Comparison of ENCODE assay signal across 1 cellular context in genomic region chr20:57130160-57130772, GRCh38.
A peak's percentile ranks its signal among the peaks of the same experiment; 100 is the strongest.
TF ChIP-seq lines count a peak whose summit lies in the region.

No MANE protein-coding gene starts in this region.

TF ChIP-seq in HepG2, 621 proteins besides CTCF, POLR2A, EP300 and RAD21 (continued from another document and continues in another):
- TF ChIP-seq, protein P1, sequence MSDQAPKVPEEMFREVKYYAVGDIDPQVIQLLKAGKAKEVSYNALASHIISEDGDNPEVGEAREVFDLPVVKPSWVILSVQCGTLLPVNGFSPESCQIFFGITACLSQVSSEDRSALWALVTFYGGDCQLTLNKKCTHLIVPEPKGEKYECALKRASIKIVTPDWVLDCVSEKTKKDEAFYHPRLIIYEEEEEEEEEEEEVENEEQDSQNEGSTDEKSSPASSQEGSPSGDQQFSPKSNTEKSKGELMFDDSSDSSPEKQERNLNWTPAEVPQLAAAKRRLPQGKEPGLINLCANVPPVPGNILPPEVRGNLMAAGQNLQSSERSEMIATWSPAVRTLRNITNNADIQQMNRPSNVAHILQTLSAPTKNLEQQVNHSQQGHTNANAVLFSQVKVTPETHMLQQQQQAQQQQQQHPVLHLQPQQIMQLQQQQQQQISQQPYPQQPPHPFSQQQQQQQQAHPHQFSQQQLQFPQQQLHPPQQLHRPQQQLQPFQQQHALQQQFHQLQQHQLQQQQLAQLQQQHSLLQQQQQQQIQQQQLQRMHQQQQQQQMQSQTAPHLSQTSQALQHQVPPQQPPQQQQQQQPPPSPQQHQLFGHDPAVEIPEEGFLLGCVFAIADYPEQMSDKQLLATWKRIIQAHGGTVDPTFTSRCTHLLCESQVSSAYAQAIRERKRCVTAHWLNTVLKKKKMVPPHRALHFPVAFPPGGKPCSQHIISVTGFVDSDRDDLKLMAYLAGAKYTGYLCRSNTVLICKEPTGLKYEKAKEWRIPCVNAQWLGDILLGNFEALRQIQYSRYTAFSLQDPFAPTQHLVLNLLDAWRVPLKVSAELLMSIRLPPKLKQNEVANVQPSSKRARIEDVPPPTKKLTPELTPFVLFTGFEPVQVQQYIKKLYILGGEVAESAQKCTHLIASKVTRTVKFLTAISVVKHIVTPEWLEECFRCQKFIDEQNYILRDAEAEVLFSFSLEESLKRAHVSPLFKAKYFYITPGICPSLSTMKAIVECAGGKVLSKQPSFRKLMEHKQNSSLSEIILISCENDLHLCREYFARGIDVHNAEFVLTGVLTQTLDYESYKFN (CRISPR knock-in tag; conservative IDR thresholded peaks at IDR 0.05) = peak; percentile 92
- TF ChIP-seq PCBP1 (IDR thresholded peaks at IDR 0.05; ENCODE audit: borderline replicate concordance, low read depth, low read length) (no peak), ZFP90 (CRISPR knock-in tag; IDR thresholded peaks at IDR 0.05; ENCODE audit: borderline replicate concordance) (peak; percentile 70; the same call in 1 of the 2 replicates), E2F5 (CRISPR knock-in tag; conservative IDR thresholded peaks at IDR 0.05) (no peak), ZNF770 (CRISPR knock-in tag; IDR thresholded peaks at IDR 0.05) (no peak), SRSF4 (IDR thresholded peaks at IDR 0.05; ENCODE audit: low read depth, low read length, poor library complexity, severe bottlenecking) (no peak), DPF2 (CRISPR knock-in tag; IDR thresholded peaks at IDR 0.05; ENCODE audit: borderline replicate concordance, low read depth) (0 out of 2 replicates have a peak, but pooled peaks have one; percentile 60), ZNF724P (CRISPR knock-in tag; IDR thresholded peaks at IDR 0.05; ENCODE audit: borderline replicate concordance) (peak; percentile 93), TP53 (CRISPR knock-in tag; conservative IDR thresholded peaks at IDR 0.05) (peak; percentile 82; the same call in 1 of the 2 replicates), GPN1 (CRISPR knock-in tag; IDR thresholded peaks at IDR 0.05; ENCODE audit: borderline replicate concordance) (no peak), SIX1 (CRISPR knock-in tag; IDR thresholded peaks at IDR 0.05; ENCODE audit: borderline replicate concordance) (peak; percentile 55; the same call in 1 of the 2 replicates), NFIC (IDR thresholded peaks at IDR 0.05; ENCODE audit: low read length) (peak; percentile 74; the same call in 1 of the 2 replicates), NFATC3 (CRISPR knock-in tag; IDR thresholded peaks at IDR 0.05) (no peak), ZNF383 (CRISPR knock-in tag; IDR thresholded peaks at IDR 0.05; ENCODE audit: borderline replicate concordance) (no peak), TCF7L2 (IDR thresholded peaks at IDR 0.05; ENCODE audit: low read depth, low read length) (no peak), REPIN1 (CRISPR knock-in tag; IDR thresholded peaks at IDR 0.05; ENCODE audit: borderline replicate concordance, low read depth) (peak; percentile 95), SNAPC2 (CRISPR knock-in tag; IDR thresholded peaks at IDR 0.05) (no peak), ZNF232 (CRISPR knock-in tag; IDR thresholded peaks at IDR 0.05; ENCODE audit: borderline replicate concordance) (no peak), MIER3 (CRISPR knock-in tag; IDR thresholded peaks at IDR 0.05; ENCODE audit: borderline replicate concordance) (peak; percentile 95), FOXK2 (IDR thresholded peaks at IDR 0.05) (no peak), U2AF2 (IDR thresholded peaks at IDR 0.05; ENCODE audit: low read depth, low read length) (no peak), HDAC1 (CRISPR knock-in tag; IDR thresholded peaks at IDR 0.05) (peak; percentile 87), CC2D1A (CRISPR knock-in tag; IDR thresholded peaks at IDR 0.05) (0 out of 2 replicates have a peak, but pooled peaks have one; percentile 23), FLYWCH1 (CRISPR knock-in tag; IDR thresholded peaks at IDR 0.05) (no peak), BORCS8-MEF2B (CRISPR knock-in tag; IDR thresholded peaks at IDR 0.05) (peak; percentile 94), ZNF780A (CRISPR knock-in tag; IDR thresholded peaks at IDR 0.05) (no peak), PAF1 (CRISPR knock-in tag; IDR thresholded peaks at IDR 0.05) (no peak), TEAD3 (CRISPR knock-in tag; optimal IDR thresholded peaks at IDR 0.05; ENCODE audit: borderline replicate concordance) (peak; percentile 68), MAFF (IDR thresholded peaks at IDR 0.05; ENCODE audit: low read depth, low read length) (peak; percentile 59; the same call in 1 of the 2 replicates), ZNF275 (CRISPR knock-in tag; IDR thresholded peaks at IDR 0.05; ENCODE audit: borderline replicate concordance) (no peak), ZSCAN21 (CRISPR knock-in tag; IDR thresholded peaks at IDR 0.05; ENCODE audit: borderline replicate concordance) (peak; percentile 73), ZNF12 (CRISPR knock-in tag; IDR thresholded peaks at IDR 0.05) (peak; percentile 83), ZSCAN30 (CRISPR knock-in tag; IDR thresholded peaks at IDR 0.05) (no peak), TOE1 (CRISPR knock-in tag; IDR thresholded peaks at IDR 0.05) (peak; percentile 41; the same call in 1 of the 2 replicates), HMG20B (CRISPR knock-in tag; conservative IDR thresholded peaks at IDR 0.05) (0 out of 2 replicates have a peak, but pooled peaks have one; percentile 42), SALL2 (CRISPR knock-in tag; IDR thresholded peaks at IDR 0.05) (no peak), ZNF556 (CRISPR knock-in tag; IDR thresholded peaks at IDR 0.05; ENCODE audit: borderline replicate concordance) (no peak), RBAK (CRISPR knock-in tag; IDR thresholded peaks at IDR 0.05) (peak; percentile 83; the same call in 1 of the 2 replicates), GMEB1 (CRISPR knock-in tag; IDR thresholded peaks at IDR 0.05; ENCODE audit: borderline replicate concordance) (peak; percentile 69; the same call in 1 of the 2 replicates), ZBTB44 (CRISPR knock-in tag; IDR thresholded peaks at IDR 0.05) (no peak), ZNF326 (CRISPR knock-in tag; IDR thresholded peaks at IDR 0.05; ENCODE audit: borderline replicate concordance) (no peak), HES4 (CRISPR knock-in tag; IDR thresholded peaks at IDR 0.05; ENCODE audit: borderline replicate concordance) (peak; percentile 23; the same call in 1 of the 2 replicates), ATF7-NPFF (CRISPR knock-in tag; IDR thresholded peaks at IDR 0.05; ENCODE audit: low read depth) (peak; percentile 67; the same call in 1 of the 2 replicates)
- TF ChIP-seq, protein P2, sequence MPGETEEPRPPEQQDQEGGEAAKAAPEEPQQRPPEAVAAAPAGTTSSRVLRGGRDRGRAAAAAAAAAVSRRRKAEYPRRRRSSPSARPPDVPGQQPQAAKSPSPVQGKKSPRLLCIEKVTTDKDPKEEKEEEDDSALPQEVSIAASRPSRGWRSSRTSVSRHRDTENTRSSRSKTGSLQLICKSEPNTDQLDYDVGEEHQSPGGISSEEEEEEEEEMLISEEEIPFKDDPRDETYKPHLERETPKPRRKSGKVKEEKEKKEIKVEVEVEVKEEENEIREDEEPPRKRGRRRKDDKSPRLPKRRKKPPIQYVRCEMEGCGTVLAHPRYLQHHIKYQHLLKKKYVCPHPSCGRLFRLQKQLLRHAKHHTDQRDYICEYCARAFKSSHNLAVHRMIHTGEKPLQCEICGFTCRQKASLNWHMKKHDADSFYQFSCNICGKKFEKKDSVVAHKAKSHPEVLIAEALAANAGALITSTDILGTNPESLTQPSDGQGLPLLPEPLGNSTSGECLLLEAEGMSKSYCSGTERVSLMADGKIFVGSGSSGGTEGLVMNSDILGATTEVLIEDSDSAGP (CRISPR knock-in tag; IDR thresholded peaks at IDR 0.05; ENCODE audit: borderline replicate concordance) = no peak
- TF ChIP-seq, protein P3, sequence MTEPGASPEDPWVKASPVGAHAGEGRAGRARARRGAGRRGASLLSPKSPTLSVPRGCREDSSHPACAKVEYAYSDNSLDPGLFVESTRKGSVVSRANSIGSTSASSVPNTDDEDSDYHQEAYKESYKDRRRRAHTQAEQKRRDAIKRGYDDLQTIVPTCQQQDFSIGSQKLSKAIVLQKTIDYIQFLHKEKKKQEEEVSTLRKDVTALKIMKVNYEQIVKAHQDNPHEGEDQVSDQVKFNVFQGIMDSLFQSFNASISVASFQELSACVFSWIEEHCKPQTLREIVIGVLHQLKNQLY (CRISPR knock-in tag; IDR thresholded peaks at IDR 0.05) = peak; percentile 89
- TF ChIP-seq, protein P4, sequence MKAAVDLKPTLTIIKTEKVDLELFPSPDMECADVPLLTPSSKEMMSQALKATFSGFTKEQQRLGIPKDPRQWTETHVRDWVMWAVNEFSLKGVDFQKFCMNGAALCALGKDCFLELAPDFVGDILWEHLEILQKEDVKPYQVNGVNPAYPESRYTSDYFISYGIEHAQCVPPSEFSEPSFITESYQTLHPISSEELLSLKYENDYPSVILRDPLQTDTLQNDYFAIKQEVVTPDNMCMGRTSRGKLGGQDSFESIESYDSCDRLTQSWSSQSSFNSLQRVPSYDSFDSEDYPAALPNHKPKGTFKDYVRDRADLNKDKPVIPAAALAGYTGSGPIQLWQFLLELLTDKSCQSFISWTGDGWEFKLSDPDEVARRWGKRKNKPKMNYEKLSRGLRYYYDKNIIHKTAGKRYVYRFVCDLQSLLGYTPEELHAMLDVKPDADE (CRISPR knock-in tag; IDR thresholded peaks at IDR 0.05) = no peak
- TF ChIP-seq, protein P5, sequence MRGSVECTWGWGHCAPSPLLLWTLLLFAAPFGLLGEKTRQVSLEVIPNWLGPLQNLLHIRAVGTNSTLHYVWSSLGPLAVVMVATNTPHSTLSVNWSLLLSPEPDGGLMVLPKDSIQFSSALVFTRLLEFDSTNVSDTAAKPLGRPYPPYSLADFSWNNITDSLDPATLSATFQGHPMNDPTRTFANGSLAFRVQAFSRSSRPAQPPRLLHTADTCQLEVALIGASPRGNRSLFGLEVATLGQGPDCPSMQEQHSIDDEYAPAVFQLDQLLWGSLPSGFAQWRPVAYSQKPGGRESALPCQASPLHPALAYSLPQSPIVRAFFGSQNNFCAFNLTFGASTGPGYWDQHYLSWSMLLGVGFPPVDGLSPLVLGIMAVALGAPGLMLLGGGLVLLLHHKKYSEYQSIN (CRISPR knock-in tag; IDR thresholded peaks at IDR 0.05; ENCODE audit: borderline replicate concordance) = no peak
- TF ChIP-seq, protein P6, sequence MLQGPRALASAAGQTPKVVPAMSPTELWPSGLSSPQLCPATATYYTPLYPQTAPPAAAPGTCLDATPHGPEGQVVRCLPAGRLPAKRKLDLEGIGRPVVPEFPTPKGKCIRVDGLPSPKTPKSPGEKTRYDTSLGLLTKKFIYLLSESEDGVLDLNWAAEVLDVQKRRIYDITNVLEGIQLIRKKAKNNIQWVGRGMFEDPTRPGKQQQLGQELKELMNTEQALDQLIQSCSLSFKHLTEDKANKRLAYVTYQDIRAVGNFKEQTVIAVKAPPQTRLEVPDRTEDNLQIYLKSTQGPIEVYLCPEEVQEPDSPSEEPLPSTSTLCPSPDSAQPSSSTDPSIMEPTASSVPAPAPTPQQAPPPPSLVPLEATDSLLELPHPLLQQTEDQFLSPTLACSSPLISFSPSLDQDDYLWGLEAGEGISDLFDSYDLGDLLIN (CRISPR knock-in tag; IDR thresholded peaks at IDR 0.05; ENCODE audit: borderline replicate concordance) = no peak
